ENCODE assay signal across 6 cellular contexts in the genomic region with DNA sequence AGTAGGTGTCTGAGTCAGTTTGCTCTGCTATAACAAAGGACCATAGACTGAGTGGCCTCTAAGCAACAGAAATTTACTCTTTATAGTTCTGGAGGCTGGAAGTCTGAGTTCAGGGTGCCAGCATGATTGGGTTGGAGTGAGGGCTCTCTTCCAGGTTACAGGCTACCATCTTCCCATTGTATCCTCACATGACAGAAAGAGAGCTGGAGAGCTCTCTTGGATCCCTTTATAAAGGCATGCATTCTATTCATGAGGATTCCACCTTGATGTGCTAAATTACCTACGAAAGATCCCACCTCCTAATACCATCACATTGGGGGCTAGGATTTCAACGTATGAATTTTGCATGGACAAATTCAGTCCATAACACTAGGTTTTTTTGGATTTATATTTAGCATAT.
"Had no signal": no experiment of that assay in that cellular context is flagged by ENCODE, and none has a peak within 500 bp of the region (broad histone marks: within the 10 kb centered on the region; RNA-seq: fewer than 3 reads in every experiment).

No MANE protein-coding gene starts in this region.

- H3K4me3 Mint-ChIP-seq: IgD-negative memory B cell had no signal

- H3K27ac Mint-ChIP-seq: IgD-negative memory B cell had no signal

- H3K4me1 Mint-ChIP-seq: IgD-negative memory B cell had no signal

- H3K36me3 Mint-ChIP-seq: IgD-negative memory B cell had no signal

- H3K4me3 ChIP-seq: K562 had no signal

- H3K27ac ChIP-seq: HL-60 had no signal

- H3K27me3 Mint-ChIP-seq: IgD-negative memory B cell had no signal

- H3K9me3 Mint-ChIP-seq: IgD-negative memory B cell had no signal

- ATAC-seq: HepG2, K562 had no signal

- DNase-seq: IMR-90, KBM-7 had no signal
